Comparison of ENCODE assay signal across 25 cellular contexts in the genomic region with DNA sequence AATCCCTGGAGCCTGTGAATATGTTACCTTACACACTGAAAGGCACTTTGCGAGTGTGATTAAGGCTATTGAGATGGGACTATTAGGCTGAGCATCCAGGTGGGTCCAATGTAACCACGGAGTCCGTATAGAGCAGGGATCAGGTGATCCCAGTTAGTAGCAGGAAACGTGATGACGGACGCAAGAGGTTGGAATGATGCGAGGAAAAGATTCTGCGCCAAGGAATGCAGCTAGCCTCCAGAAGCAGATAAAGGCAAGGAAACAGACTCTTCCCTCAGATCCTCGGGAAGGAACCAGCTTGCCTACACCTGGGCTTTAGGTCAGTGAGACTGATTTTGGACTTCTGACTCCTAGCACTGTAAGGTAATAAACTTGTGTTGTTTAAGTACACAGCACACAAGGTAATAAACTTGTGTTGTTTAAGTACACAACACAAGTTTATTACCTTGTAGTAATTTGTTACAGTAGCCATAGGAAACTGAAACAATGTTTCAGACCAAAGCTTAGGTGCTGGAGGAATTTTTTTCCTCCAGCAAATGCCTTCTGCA.
A peak's percentile ranks its signal among the peaks of the same experiment; 100 is the strongest.
DNase-seq lines count a peak whose midpoint lies in the region; ATAC-seq, FAIRE-seq and TF ChIP-seq lines count a peak whose summit lies in the region.
"Had no signal": no experiment of that assay in that cellular context is flagged by ENCODE, and none has a peak within 500 bp of the region (broad histone marks: within the 10 kb centered on the region; RNA-seq: fewer than 3 reads in every experiment).

No MANE protein-coding gene starts in this region.

- H3K23me2 ChIP-seq in H9 (ENCODE audit: insufficient read length, low read depth, low read length, poor library complexity, severe bottlenecking) = no peaks in the 10 kb centered on the region

- H3K4me2 ChIP-seq in H9 (ENCODE audit: insufficient read depth, insufficient read length, low read length) = no peak overlapping the region
- H3K4me2 ChIP-seq: A549; BLaER1 treated with 17β-estradiol and CSF1 and Interleukin-3, amounts not matched to agents 10 nM and 100 nM; GM23338 had no signal

- H3K56ac ChIP-seq in H9 (ENCODE audit: insufficient read length, low read depth, low read length) = no peak overlapping the region

- no peak overlapping the region for H3K4ac ChIP-seq in H9 (ENCODE audit: low read depth, low read length)

- no CpG with 5 or more reads among the region's 9 CpGs for WGBS in H9 (ENCODE audit: extremely low coverage, insufficient read length, low lambda C conversion rate)
- WGBS in small intestine, 3 donors = 21 to 70% (median 39%) methylated on average over 9 of the region's 9 CpGs

- POLR2A ChIA-PET in HEK293T (lab: Yijun Ruan, JAX) = no interaction called here

- no peaks in the 10 kb centered on the region for H3K79me2 ChIP-seq in H9 (ENCODE audit: insufficient read depth, low read length)

- H3K36me3 Mint-ChIP-seq in H9 (ENCODE audit: insufficient read depth in 1 of 3, low read depth in 3 of 3) = no peaks in the 10 kb centered on the region
- H3K36me3 Mint-ChIP-seq: CD14-positive monocyte had no signal

- H3K27me3 ChIP-seq in H9 (ENCODE audit: insufficient read depth, low read length) (no peaks in the 10 kb centered on the region), bronchial epithelial cell (ENCODE audit: control insufficient read depth, insufficient read depth, low read length) (peaks cover 2% of the 10 kb centered on the region), small intestine (ENCODE audit: control insufficient read depth in 2 of 2, insufficient read depth in 2 of 2, low read length in 2 of 2) (no peaks in the 10 kb centered on the region)
- H3K27me3 ChIP-seq: BE2C; BLaER1 treated with 17β-estradiol and CSF1 and Interleukin-3, amounts not matched to agents 10 nM and 100 nM had no signal

- no peaks in the 10 kb centered on the region for H3K36me3 ChIP-seq in bronchial epithelial cell (ENCODE audit: control insufficient read depth, insufficient read depth, low read length)
- H3K36me3 ChIP-seq in mucosa of descending colon (ENCODE audit: low read depth) = no peaks in the 10 kb centered on the region
- H3K36me3 ChIP-seq in small intestine (ENCODE audit: control insufficient read depth in 2 of 2, insufficient read depth in 2 of 2, low read length in 2 of 2) = no peaks in the 10 kb centered on the region
- H3K36me3 ChIP-seq: BE2C; BLaER1 treated with 17β-estradiol and CSF1 and Interleukin-3, amounts not matched to agents 10 nM and 100 nM; HAP-1 had no signal

- H3K27ac Mint-ChIP-seq in H9 = no peak overlapping the region
- H3K27ac Mint-ChIP-seq: CD14-positive monocyte; CD4-positive, alpha-beta T cell; GM23338 had no signal

- peak; percentile 43 for FAIRE-seq in bronchial epithelial cell (lab: Jason Lieb, UNC)
- no peak for FAIRE-seq in small intestine (lab: Jason Lieb, UNC)
- FAIRE-seq: A549, D721Med, GM12878, GM19239 had no signal

- H3K9me3 Mint-ChIP-seq in H9 = no peaks in the 10 kb centered on the region; a peak in 1 of 5 replicates
- H3K9me3 Mint-ChIP-seq: CD4-positive, alpha-beta T cell; CD8-positive, alpha-beta memory T cell; GM23338 had no signal

- H3K4me1 ChIP-seq in H9 (ENCODE audit: insufficient read depth, low read length) (0 out of 2 replicates have a peak, but pooled peaks cover 3% of the 10 kb centered on the region), mucosa of descending colon (ENCODE audit: low read depth) (no peaks in the 10 kb centered on the region), small intestine (ENCODE audit: control insufficient read depth in 2 of 2, insufficient read depth in 1 of 2, low read depth in 1 of 2, low read length in 1 of 2) (no peaks in the 10 kb centered on the region)
- H3K4me1 ChIP-seq: A549; BE2C; BLaER1 treated with 17β-estradiol and CSF1 and Interleukin-3, amounts not matched to agents 10 nM and 100 nM; HAP-1 had no signal

- peaks cover 8 to 10% of the 10 kb centered on the region in 2 experiments for H3K4me1 Mint-ChIP-seq in H9
- H3K4me1 Mint-ChIP-seq: CD14-positive monocyte had no signal

- H3K18ac ChIP-seq in H9 (ENCODE audit: insufficient read length, low read depth, low read length) = no peak overlapping the region

- H3K27ac ChIP-seq in H9 (ENCODE audit: insufficient read length, low read depth, low read length) (no peak overlapping the region), small intestine (ENCODE audit: low read depth in 1 of 2, low read length in 1 of 2) (no peak overlapping the region)
- H3K27ac ChIP-seq: A549; BLaER1 treated with 17β-estradiol and CSF1 and Interleukin-3, amounts not matched to agents 10 nM and 100 nM had no signal

- no peak overlapping the region for H3K14ac ChIP-seq in H9 (ENCODE audit: insufficient read depth, low read length)

- no peak overlapping the region for H2BK120ac ChIP-seq in H9 (ENCODE audit: low read depth, low read length, poor library complexity, severe bottlenecking)

- H2BK5ac ChIP-seq in H9 (ENCODE audit: insufficient read length, low read length) = no peak overlapping the region

- no peak overlapping the region for H3K4me3 Mint-ChIP-seq in H9
- H3K4me3 Mint-ChIP-seq: CD14-positive monocyte; CD4-positive, alpha-beta T cell; CD8-positive, alpha-beta memory T cell; GM23338 had no signal

- no peak overlapping the region for H3K23ac ChIP-seq in H9 (ENCODE audit: insufficient read length, low read depth, low read length)

- H3T11ph ChIP-seq in H9 (ENCODE audit: low read length) = no peak overlapping the region

- H2BK20ac ChIP-seq in H9 (ENCODE audit: low read depth, low read length, poor library complexity, severe bottlenecking) = no peak overlapping the region

- H4K20me1 ChIP-seq in H9 (ENCODE audit: control insufficient read depth, insufficient read depth, insufficient read length) = no peaks in the 10 kb centered on the region
- H4K20me1 ChIP-seq: BLaER1 treated with 17β-estradiol and CSF1 and Interleukin-3, amounts not matched to agents 10 nM and 100 nM had no signal

- H2AFZ ChIP-seq in H9 (ENCODE audit: low read length) = no peak overlapping the region
- H2AFZ ChIP-seq: GM23338 had no signal

- ATAC-seq in mucosa of descending colon (peak; percentile 96), HG03196 (IDR thresholded peaks at IDR 0.05; ENCODE audit: unreplicated experiment) (no peak)
- ATAC-seq: A549, GM12878, GM23338 had no signal

- H3K79me1 ChIP-seq in H9 (ENCODE audit: insufficient read depth, low read depth, low read length, poor library complexity, severe bottlenecking) = no peaks in the 10 kb centered on the region

- H4K8ac ChIP-seq in H9 (replicated peaks; ENCODE audit: insufficient read length, low read depth, low read length) = no peak overlapping the region

- TF ChIP-seq CTCF in H9 (conservative IDR thresholded peaks at IDR 0.05) (no peak), bronchial epithelial cell (IDR thresholded peaks at IDR 0.05; ENCODE audit: insufficient read depth, low read length, severe bottlenecking) (no peak), mucosa of descending colon (IDR thresholded peaks at IDR 0.05) (no peak)

- no peak overlapping the region for H2AK5ac ChIP-seq in H9 (ENCODE audit: insufficient read length, low read length)

- no peak overlapping the region for H2BK12ac ChIP-seq in H9 (ENCODE audit: insufficient read length, low read depth, low read length)

- CTCF ChIA-PET in HEK293T (lab: Yijun Ruan, JAX) = interaction anchor here (0.6 kb wide), 1 partner anchor 249 kb away, joined by 6 read pairs; no protein-coding TSS in a partner anchor

- no peak overlapping the region for H2BK15ac ChIP-seq in H9 (ENCODE audit: low read depth, low read length)

- no peak overlapping the region for H4K5ac ChIP-seq in H9 (ENCODE audit: insufficient read length, low read depth, low read length)

- 0 out of 2 replicates have a peak, but pooled peaks cover 2% of the 10 kb centered on the region for H3K27me3 Mint-ChIP-seq in H9 (ENCODE audit: low read depth)
- H3K27me3 Mint-ChIP-seq: CD4-positive, alpha-beta T cell had no signal

- H3K9me3 ChIP-seq in H9 (ENCODE audit: control insufficient read depth, low read depth, low read length) = no peaks in the 10 kb centered on the region
- H3K9me3 ChIP-seq in mucosa of descending colon = no peaks in the 10 kb centered on the region
- no peaks in the 10 kb centered on the region for H3K9me3 ChIP-seq in small intestine (ENCODE audit: control insufficient read depth, low read depth)
- H3K9me3 ChIP-seq: A549, BE2C, HAP-1 had no signal

- H3K4me3 ChIP-seq in bronchial epithelial cell (ENCODE audit: low read depth, low read length) = no peak overlapping the region
- no peak overlapping the region for H3K4me3 ChIP-seq in mucosa of descending colon
- no peak overlapping the region for H3K4me3 ChIP-seq in small intestine (ENCODE audit: low read depth in 1 of 2, low read length in 2 of 2)
- H3K4me3 ChIP-seq: A549; BLaER1 treated with 17β-estradiol and CSF1 and Interleukin-3, amounts not matched to agents 10 nM and 100 nM; GM12878; GM23338; HAP-1 had no signal

- no peak overlapping the region for H4K91ac ChIP-seq in H9 (ENCODE audit: insufficient read length, low read depth, low read length)

- intact Hi-C loops in mucosa of descending colon (cut with DNase I, micrococcal nuclease) = no loop called here

- no peak overlapping the region for H3K9ac ChIP-seq in H9 (ENCODE audit: extremely low read depth, insufficient read length, low read length)
- H3K9ac ChIP-seq: BLaER1 treated with 17β-estradiol and CSF1 and Interleukin-3, amounts not matched to agents 10 nM and 100 nM had no signal

- DNase-seq in H9 = peak; percentile 11
- no peak for DNase-seq in bronchial epithelial cell (ENCODE audit: low read depth)
- DNase-seq in mucosa of descending colon = peak in 1 of 3 donors; percentile 27
- DNase-seq in small intestine = peak; percentile 52
- no peak for DNase-seq in HEK293T (ENCODE audit: extremely low spot score)
- DNase-seq in NCI-H1694 treated with DMSO at 0.1 percent for 48 hours (lab: John Stamatoyannopoulos, UW) = no peak
- DNase-seq: 8988T; ACHN; AML-193; BE2C; CD4-positive, alpha-beta T cell; CD8-positive, alpha-beta memory T cell; DMS 273 treated with DMSO at 0.1 percent for 48 hours; DMS79; EL; GDM1 had no signal

TF ChIP-seq in HEK293T, 16 proteins besides CTCF, POLR2A, EP300 and RAD21 (continues in another document):
- TF ChIP-seq FOXK2 (IDR thresholded peaks at IDR 0.05) (no peak), FOXA1 (IDR thresholded peaks at IDR 0.05) (no peak), NFRKB (IDR thresholded peaks at IDR 0.05) (no peak), HDGF (IDR thresholded peaks at IDR 0.05; ENCODE audit: borderline replicate concordance) (no peak), L3MBTL2 (conservative IDR thresholded peaks at IDR 0.05) (no peak), ZNF384 (IDR thresholded peaks at IDR 0.05) (no peak), ELF4 (IDR thresholded peaks at IDR 0.05) (no peak)
- TF ChIP-seq, protein P1, sequence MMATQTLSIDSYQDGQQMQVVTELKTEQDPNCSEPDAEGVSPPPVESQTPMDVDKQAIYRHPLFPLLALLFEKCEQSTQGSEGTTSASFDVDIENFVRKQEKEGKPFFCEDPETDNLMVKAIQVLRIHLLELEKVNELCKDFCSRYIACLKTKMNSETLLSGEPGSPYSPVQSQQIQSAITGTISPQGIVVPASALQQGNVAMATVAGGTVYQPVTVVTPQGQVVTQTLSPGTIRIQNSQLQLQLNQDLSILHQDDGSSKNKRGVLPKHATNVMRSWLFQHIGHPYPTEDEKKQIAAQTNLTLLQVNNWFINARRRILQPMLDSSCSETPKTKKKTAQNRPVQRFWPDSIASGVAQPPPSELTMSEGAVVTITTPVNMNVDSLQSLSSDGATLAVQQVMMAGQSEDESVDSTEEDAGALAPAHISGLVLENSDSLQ (IDR thresholded peaks at IDR 0.05) = no peak

Comparison
In these comparisons a context has a peak if more than half of its experiments do, and no peak if none do; other contexts are left out.
1. DNase-seq: peak in H9 (single experiment) and small intestine (single experiment); none in bronchial epithelial cell (single experiment), HEK293T (single experiment) and NCI-H1694 treated with DMSO at 0.1 percent for 48 hours (single experiment).